In the genomic region with DNA sequence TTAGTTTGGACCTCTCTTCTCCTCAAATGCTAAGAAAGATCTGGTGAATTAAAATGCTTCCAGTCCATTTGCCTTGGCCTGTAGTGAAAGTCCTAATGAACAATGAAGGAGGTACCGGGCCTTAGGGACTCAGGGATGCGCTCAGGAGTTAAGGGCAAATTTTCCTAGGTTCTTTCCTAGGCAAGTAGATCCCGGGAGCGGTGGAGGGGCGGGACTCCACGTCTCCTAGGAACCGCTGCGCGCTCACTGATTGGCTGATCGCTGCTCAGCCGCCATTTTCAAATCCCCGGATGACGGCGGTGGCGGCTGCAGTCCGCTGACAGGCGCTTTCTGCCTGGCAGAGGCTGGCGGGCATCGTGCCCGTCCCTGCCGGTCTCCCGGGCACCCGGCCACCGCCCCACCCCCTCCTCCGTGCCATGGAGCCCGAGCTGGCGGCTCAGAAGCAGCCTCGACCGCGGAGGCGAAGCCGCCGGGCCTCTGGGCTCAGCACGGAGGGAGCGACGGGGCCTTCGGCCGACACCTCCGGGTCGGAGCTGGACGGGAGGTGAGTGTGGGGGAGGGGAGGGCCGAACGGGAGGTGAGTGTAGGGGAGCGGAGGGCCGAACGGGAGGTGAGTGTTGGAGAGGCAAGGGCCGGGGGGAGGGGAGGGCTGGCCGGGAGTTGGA, we compare ENCODE assay signal across 8 cellular contexts. TPM values are rescaled to one million over a fixed set of nuclear protein-coding genes. Genes with fewer than 3 reads are reported as not detected.
A peak's percentile ranks its signal among the peaks of the same experiment; 100 is the strongest.
DNase-seq lines count a peak whose midpoint lies in the region; TF ChIP-seq lines count a peak whose summit lies in the region.

A gene with protein sequence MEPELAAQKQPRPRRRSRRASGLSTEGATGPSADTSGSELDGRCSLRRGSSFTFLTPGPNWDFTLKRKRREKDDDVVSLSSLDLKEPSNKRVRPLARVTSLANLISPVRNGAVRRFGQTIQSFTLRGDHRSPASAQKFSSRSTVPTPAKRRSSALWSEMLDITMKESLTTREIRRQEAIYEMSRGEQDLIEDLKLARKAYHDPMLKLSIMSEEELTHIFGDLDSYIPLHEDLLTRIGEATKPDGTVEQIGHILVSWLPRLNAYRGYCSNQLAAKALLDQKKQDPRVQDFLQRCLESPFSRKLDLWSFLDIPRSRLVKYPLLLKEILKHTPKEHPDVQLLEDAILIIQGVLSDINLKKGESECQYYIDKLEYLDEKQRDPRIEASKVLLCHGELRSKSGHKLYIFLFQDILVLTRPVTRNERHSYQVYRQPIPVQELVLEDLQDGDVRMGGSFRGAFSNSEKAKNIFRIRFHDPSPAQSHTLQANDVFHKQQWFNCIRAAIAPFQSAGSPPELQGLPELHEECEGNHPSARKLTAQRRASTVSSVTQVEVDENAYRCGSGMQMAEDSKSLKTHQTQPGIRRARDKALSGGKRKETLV (plus strand): TSS at position 281 of the 665 bp plus-strand sequence. CDS start 136 bp downstream, at position 417.

- CTCF ChIA-PET in RWPE1 (lab: Yijun Ruan, JAX) = no interaction called here

- H3K9me2 ChIP-seq in GM23248 (ENCODE audit: insufficient read depth) (no peaks in the 10 kb centered on the region), Karpas-422 (replicated peaks; ENCODE audit: insufficient read depth, low read length) (no peaks in the 10 kb centered on the region), neural cell (ENCODE audit: insufficient read depth, low read length) (no peaks in the 10 kb centered on the region)

- H3K9ac ChIP-seq in GM23248 = peak within 1 kb of the TSS; percentile 86
- peak within 1 kb of the TSS; percentile 80 for H3K9ac ChIP-seq in Karpas-422 (ENCODE audit: low read length)
- H3K9ac ChIP-seq in neural cell (ENCODE audit: low read length) = peak within 1 kb of the TSS; percentile 74

- POLR2A ChIA-PET in RWPE1 (lab: Yijun Ruan, JAX; ENCODE audit: low non-redundant PET) = no interaction called here

- DNase-seq in EL (peak; percentile 91), GM23248 (peak; percentile 95), Karpas-422 (peak; percentile 89), RWPE1 (ENCODE audit: low spot score) (peak; percentile 99), fibroblast of villous mesenchyme (ENCODE audit: low read depth) (peak; percentile 90), stomach (peak; percentile 93)
- DNase-seq in activated effector memory CD4-positive, alpha-beta T cell treated with anti-CD3 and anti-CD28 coated beads, Interleukin-2, amount 50 U/mL, for 16 hours = peak; percentile 88

- TF ChIP-seq EP300 in neural cell (conservative IDR thresholded peaks at IDR 0.05; ENCODE audit: poor library complexity, severe bottlenecking) (no peak), stomach (IDR thresholded peaks at IDR 0.05) (no peak)

- 0% methylated on average over 26 to 48 of the region's 48 CpGs for WGBS in GM23248 (ENCODE audit: low coverage in 1 of 2, low lambda C conversion rate in 2 of 2, missing lambda C conversion rate in 2 of 2), 2 experiments
- 0 to 3% (median 1%) methylated on average over 21 to 48 of the region's 48 CpGs for WGBS in stomach, 5 donors

- H4K20me1 ChIP-seq in GM23248 (ENCODE audit: insufficient read depth) (no peaks in the 10 kb centered on the region), Karpas-422 (ENCODE audit: insufficient read depth, low read depth, low read length) (no peaks in the 10 kb centered on the region), neural cell (ENCODE audit: insufficient read depth) (no peaks in the 10 kb centered on the region)

- H3K4me3 ChIP-seq in GM23248 (peak within 1 kb of the TSS; percentile 78), Karpas-422 (ENCODE audit: low read length) (peak within 1 kb of the TSS; percentile 97), fibroblast of villous mesenchyme (ENCODE audit: low read depth, low read length) (peak within 1 kb of the TSS; percentile 85), neural cell (ENCODE audit: low read length) (peak within 1 kb of the TSS; percentile 91), stomach (peak within 1 kb of the TSS; percentile 76 to 82 (median 78))

- TF ChIP-seq POLR2A in stomach (IDR thresholded peaks at IDR 0.05) = peak in 1 of 4 donors; percentile 41

- H3K36me3 ChIP-seq in GM23248 (ENCODE audit: low read depth) = no peaks in the 10 kb centered on the region
- no peaks in the 10 kb centered on the region for H3K36me3 ChIP-seq in Karpas-422 (ENCODE audit: insufficient read depth, low read length)
- H3K36me3 ChIP-seq in neural cell (ENCODE audit: insufficient read depth, low read length) = no peaks in the 10 kb centered on the region
- H3K36me3 ChIP-seq in stomach = no peaks in the 10 kb centered on the region

- H3K27ac ChIP-seq in GM23248 (peak within 1 kb of the TSS; percentile 58), Karpas-422 (ENCODE audit: low read length) (no peak within 1 kb of the TSS), RWPE1 (peak within 1 kb of the TSS; percentile 90), neural cell (ENCODE audit: low read length) (no peak within 1 kb of the TSS), stomach (peak within 1 kb of the TSS; percentile 85 to 91 (median 88))

- TF ChIP-seq CTCF in RWPE1 (conservative IDR thresholded peaks at IDR 0.05; ENCODE audit: low read depth) (no peak), fibroblast of villous mesenchyme (IDR thresholded peaks at IDR 0.05; ENCODE audit: insufficient read depth, low read depth, low read length) (no peak), neural cell (IDR thresholded peaks at IDR 0.05; ENCODE audit: poor library complexity, severe bottlenecking) (no peak), stomach (IDR thresholded peaks at IDR 0.05) (no peak)

- H2AFZ ChIP-seq in GM23248 (peak within 1 kb of the TSS; percentile 90), Karpas-422 (ENCODE audit: low read length) (peak within 1 kb of the TSS; percentile 99), neural cell (ENCODE audit: low read depth, low read length) (peak within 1 kb of the TSS; percentile 74)

- H3K9me3 ChIP-seq in GM23248 (ENCODE audit: low read depth) (no peaks in the 10 kb centered on the region), Karpas-422 (ENCODE audit: low read length) (peaks cover 9% of the 10 kb centered on the region), neural cell (ENCODE audit: low read length) (no peaks in the 10 kb centered on the region), stomach (no peaks in the 10 kb centered on the region)

- no peak for TF ChIP-seq RAD21 in neural cell (conservative IDR thresholded peaks at IDR 0.05)

- H3K4me2 ChIP-seq in GM23248 (ENCODE audit: unreplicated experiment) = peak within 1 kb of the TSS; percentile 98
- H3K4me2 ChIP-seq in Karpas-422 (ENCODE audit: low read depth, low read length, poor library complexity, severe bottlenecking) = peak within 1 kb of the TSS; percentile 91
- H3K4me2 ChIP-seq in neural cell (ENCODE audit: low read length) = peak within 1 kb of the TSS; percentile 59

- in situ Hi-C loops in GM23248 (cut with MboI) = no loop called here

- intact Hi-C loops in stomach (cut with DNase I; ENCODE audit: low total_unique reads) = no loop called here

- peaks cover 9% of the 10 kb centered on the region; the same call in 1 of the 2 replicates for H3K4me1 ChIP-seq in GM23248 (ENCODE audit: insufficient read depth)
- H3K4me1 ChIP-seq in Karpas-422 (ENCODE audit: low read length) = peaks cover 22% of the 10 kb centered on the region
- peaks cover 3 to 25% (median 14%) of the 10 kb centered on the region in 4 donors for H3K4me1 ChIP-seq in stomach

- peaks cover 9% of the 10 kb centered on the region; the same call in 1 of the 2 replicates for H3F3A ChIP-seq in GM23248 (ENCODE audit: insufficient read depth)
- H3F3A ChIP-seq in neural cell (ENCODE audit: insufficient read depth, low read length, poor library complexity, severe bottlenecking) = no peaks in the 10 kb centered on the region

- H3K79me2 ChIP-seq in GM23248 (ENCODE audit: insufficient read depth) (peaks cover 42% of the 10 kb centered on the region), Karpas-422 (ENCODE audit: low read length) (peaks cover 45% of the 10 kb centered on the region), neural cell (replicated peaks; ENCODE audit: insufficient read depth, low read length) (peaks cover 29% of the 10 kb centered on the region)

- H3K27me3 ChIP-seq in GM23248 (replicated peaks; ENCODE audit: insufficient read depth) (no peaks in the 10 kb centered on the region), Karpas-422 (ENCODE audit: low read length) (no peaks in the 10 kb centered on the region; the same call in 1 of the 2 replicates), neural cell (ENCODE audit: insufficient read depth, low read depth, low read length) (no peaks in the 10 kb centered on the region), stomach (no peaks in the 10 kb centered on the region)

TF ChIP-seq in neural cell, 6 proteins besides CTCF, POLR2A, EP300 and RAD21 (continues in another document):
- TF ChIP-seq POLR2AphosphoS5 (IDR thresholded peaks at IDR 0.05) = peak; percentile 84
- TF ChIP-seq SMC3 (conservative IDR thresholded peaks at IDR 0.05; ENCODE audit: poor library complexity) = peak; percentile 30
- TF ChIP-seq MXI1 (conservative IDR thresholded peaks at IDR 0.05; ENCODE audit: poor library complexity, severe bottlenecking) = peak; percentile 98

RNA-seq across cellular contexts. Expression of the gene that starts here (rescaled TPM):
- total RNA-seq in GM23248 (2014; rRNA removed; shearing (Covaris generic)) = 40.2 and 42.9 TPM in 2 replicates
- polyA plus RNA-seq in GM23248 (2016; fragmentation: Nextera tagmentation; extraction: Ambion mirVana) (36.5 and 36.7 TPM in 2 replicates), neural cell (6.2 and 8.0 TPM in 2 replicates), stomach (100 to 1,000 TPM in 1 of 3 donors, 10 to 100 TPM in 2; 50.2 to 122 (median 89.6) TPM)
- 37.2 and 39.1 TPM in 2 replicates for total RNA-seq in Karpas-422 (2014; rRNA removed; shearing (Covaris generic); ENCODE audit: low replicate concordance)
- total RNA-seq in fibroblast of villous mesenchyme (17.7 and 23.3 TPM in 2 replicates), stomach (100 to 1,000 TPM in 1 of 5 donors, 10 to 100 TPM in 4; 60.0 to 246 (median 83.4) TPM)
- 15.2 and 17.5 TPM in 2 replicates for polyA minus RNA-seq in neural cell

Comparison
In these comparisons a context has a peak if more than half of its experiments do, and no peak if none do; other contexts are left out.
1. H3K27ac ChIP-seq: peak in GM23248 (single experiment), RWPE1 (single experiment) and stomach (5 of 5); none in Karpas-422 (single experiment) and neural cell (single experiment).
2. Peak in every context shown above with its lines, with median percentiles within 50 percentile points of each other: DNase-seq, H2AFZ ChIP-seq, H3K4me2 ChIP-seq, H3K4me3 ChIP-seq and H3K9ac ChIP-seq.